8 cellular contexts compared by ENCODE assay signal in genomic region chr11:100719362-100719761, GRCh38. TPM values are rescaled to one million over a fixed set of nuclear protein-coding genes. Genes with fewer than 3 reads are reported as not detected.
DNase-seq lines count a peak whose midpoint lies in the region; ATAC-seq, FAIRE-seq and TF ChIP-seq lines count a peak whose summit lies in the region.

No MANE protein-coding gene starts in this region.

- no peak for TF ChIP-seq EP300 in HepG2 (IDR thresholded peaks at IDR 0.05; ENCODE audit: low read depth in 2 of 2, low read length in 2 of 2)
- no peak for TF ChIP-seq EP300 in HepG2 (CRISPR knock-in tag; IDR thresholded peaks at IDR 0.05; ENCODE audit: borderline replicate concordance)

- H3K36me3 ChIP-seq in liver (ENCODE audit: control insufficient read depth in 4 of 4, insufficient read depth in 3 of 4, low read depth in 1 of 4, low read length in 3 of 4) (no peaks in the 10 kb centered on the region), HepG2 (replicated peaks in 1 of 2; ENCODE audit: control insufficient read depth in 1 of 2, insufficient read depth in 2 of 2, low read length in 2 of 2) (no peaks in the 10 kb centered on the region)
- no peaks in the 10 kb centered on the region for H3K36me3 ChIP-seq in CD4-positive, alpha-beta memory T cell (ENCODE audit: insufficient read depth, low read length)

- H3K79me2 ChIP-seq in HepG2 (ENCODE audit: insufficient read depth, low read length): no peaks in the 10 kb centered on the region

- POLR2A ChIA-PET in HepG2 (lab: Yijun Ruan, JAX): interaction anchor here (0.6 kb wide), 1 partner anchor 13 kb away, joined by 3 read pairs; no protein-coding TSS in a partner anchor
- POLR2A ChIA-PET in CD4-positive, alpha-beta memory T cell (lab: Charles Lee; ENCODE audit: partially characterized antibody): no interaction called here

- H3K4me3 Mint-ChIP-seq in CD4-positive, alpha-beta memory T cell: no peak overlapping the region

- H2AFZ ChIP-seq in HepG2 (ENCODE audit: low read length): no peak overlapping the region

- in situ Hi-C loops in HepG2 (cut with HindIII; ENCODE audit: extremely low pct_ligation_motif_present, low pct_unique_long_range_greater_than_20kb): no loop called here

- H3K4me3 ChIP-seq in liver (ENCODE audit: low read depth in 1 of 3, low read length in 3 of 3) (peak overlapping the region in 1 of 3 donors; percentile 10), HepG2 (replicated peaks in 1 of 3; ENCODE audit: insufficient read depth in 1 of 3, low read depth in 2 of 3, low read length in 3 of 3) (no peak overlapping the region)
- H3K4me3 ChIP-seq in CD4-positive, alpha-beta memory T cell (ENCODE audit: low read length in 2 of 2): no peak overlapping the region

- H4K20me1 ChIP-seq in HepG2 (ENCODE audit: insufficient read depth, low read length): no peaks in the 10 kb centered on the region

- H3K27me3 Mint-ChIP-seq in CD4-positive, alpha-beta memory T cell: no peaks in the 10 kb centered on the region

- TF ChIP-seq CTCF in liver (IDR thresholded peaks at IDR 0.05; ENCODE audit: low read depth, low read length, missing input control) (no peak), HepG2 (CRISPR knock-in tag; IDR thresholded peaks at IDR 0.05) (no peak)

- TF ChIP-seq RAD21 in liver (IDR thresholded peaks at IDR 0.05) (no peak), HepG2 (CRISPR knock-in tag; IDR thresholded peaks at IDR 0.05) (no peak)

- intact Hi-C loops in HepG2 (cut with micrococcal nuclease; ENCODE audit: unreplicated experiment): no loop called here
- intact Hi-C loops in CD4-positive, alpha-beta memory T cell (cut with micrococcal nuclease): no loop called here

- TF ChIP-seq POLR2A in HepG2 (IDR thresholded peaks at IDR 0.05; ENCODE audit: insufficient read depth in 1 of 2, low read depth in 2 of 2, low read length in 2 of 2): no peak

- CTCF ChIA-PET in HepG2 (lab: Yijun Ruan, JAX; ENCODE audit: low intra/inter-chr PET ratio, low total read pairs): no interaction called here
- CTCF ChIA-PET in CD4-positive, alpha-beta memory T cell (lab: Charles Lee; ENCODE audit: partially characterized antibody): no interaction called here

- FAIRE-seq in HepG2 (lab: Jason Lieb, UNC): no peak

- H3K27me3 ChIP-seq in liver (ENCODE audit: control insufficient read depth in 4 of 4, insufficient read depth in 4 of 4, low read length in 3 of 4) (no peaks in the 10 kb centered on the region), HepG2 (ENCODE audit: control insufficient read depth in 1 of 2, insufficient read depth in 2 of 2, low read length in 2 of 2) (no peaks in the 10 kb centered on the region)
- no peaks in the 10 kb centered on the region for H3K27me3 ChIP-seq in CD4-positive, alpha-beta memory T cell (ENCODE audit: insufficient read depth, low read length)

- no TSS peak for BruUV-seq in HepG2 (replicated peaks; lab: Mats Ljungman, UMichigan)

- 15% methylated on average over 2 of the region's 2 CpGs for WGBS in liver
- WGBS in HepG2 (ENCODE audit: low lambda C conversion rate): 57% methylated on average over 2 of the region's 2 CpGs

- ATAC-seq in HepG2 (no peak), left lobe of liver (peak; percentile 44), SK-N-SH treated with all-trans-retinoic acid at 6 μM for 48 hours (no peak)

- no peak overlapping the region for H3K27ac Mint-ChIP-seq in CD4-positive, alpha-beta memory T cell

- peak overlapping the region; percentile 68 to 87 for H3K27ac ChIP-seq in liver (ENCODE audit: low read depth in 1 of 2, low read length in 2 of 2)
- no peak overlapping the region for H3K27ac ChIP-seq in HepG2 (ENCODE audit: extremely low read length, insufficient read depth, low read length)
- H3K27ac ChIP-seq in CD4-positive, alpha-beta memory T cell (ENCODE audit: low read depth, low read length): no peak overlapping the region

- DNase-seq in HepG2 (ENCODE audit: low spot score) (no peak), cerebellar cortex (ENCODE audit: low spot score) (peak; percentile 68), left lobe of liver (ENCODE audit: low spot score) (no peak), MV-4-11 (lab: John Stamatoyannopoulos, UW) (no peak)
- DNase-seq in CD4-positive, alpha-beta memory T cell: no peak
- DNase-seq in NK-92 treated with Interleukin-12 subunit alpha and Interleukin-12 subunit beta, amount 100 ng/mL, for 24 hours (lab: John Stamatoyannopoulos, UW): no peak

- H3K4me1 Mint-ChIP-seq in CD4-positive, alpha-beta memory T cell: no peaks in the 10 kb centered on the region

- H3K4me2 ChIP-seq in HepG2 (ENCODE audit: low read depth, low read length): no peak overlapping the region

- H3K9me3 ChIP-seq in liver (ENCODE audit: control insufficient read depth in 4 of 4, low read length in 3 of 4) (no peaks in the 10 kb centered on the region), HepG2 (ENCODE audit: low read length) (no peaks in the 10 kb centered on the region)
- H3K9me3 ChIP-seq in CD4-positive, alpha-beta memory T cell (ENCODE audit: control insufficient read depth in 1 of 2, low read length in 2 of 2): no peaks in the 10 kb centered on the region

- H3K36me3 Mint-ChIP-seq in CD4-positive, alpha-beta memory T cell: no peaks in the 10 kb centered on the region

- H3K4me1 ChIP-seq in liver (ENCODE audit: control insufficient read depth in 4 of 4, insufficient read depth in 4 of 4, low read length in 3 of 4): peaks cover 4 to 18% (median 14%) of the 10 kb centered on the region in 4 donors
- H3K4me1 ChIP-seq in HepG2 (ENCODE audit: insufficient read depth, low read length): no peaks in the 10 kb centered on the region
- H3K4me1 ChIP-seq in CD4-positive, alpha-beta memory T cell (ENCODE audit: insufficient read depth, low read length): no peaks in the 10 kb centered on the region

- peaks cover 0 to 11% (median 1%) of the 10 kb centered on the region in 8 donors for H3K9me3 Mint-ChIP-seq in CD4-positive, alpha-beta memory T cell

- H3K9ac ChIP-seq in liver (ENCODE audit: low read depth in 1 of 2, low read length in 2 of 2): peak overlapping the region in 1 of 2 donors; percentile 21
- no peak overlapping the region for H3K9ac ChIP-seq in HepG2 (ENCODE audit: insufficient read depth, low read depth, low read length)

TF ChIP-seq in liver, 16 proteins besides CTCF, POLR2A, EP300 and RAD21:
- TF ChIP-seq FOXA2 (IDR thresholded peaks at IDR 0.05): no peak
- TF ChIP-seq EGR1 (IDR thresholded peaks at IDR 0.05; ENCODE audit: low read depth in 2 of 2): no peak
- no peak for TF ChIP-seq RXRA (IDR thresholded peaks at IDR 0.05)
- no peak for TF ChIP-seq HNF4G (IDR thresholded peaks at IDR 0.05)
- no peak for TF ChIP-seq FOXA1 (IDR thresholded peaks at IDR 0.05)
- TF ChIP-seq NR2F2 (IDR thresholded peaks at IDR 0.05): no peak
- TF ChIP-seq SP1 (IDR thresholded peaks at IDR 0.05): no peak

TF ChIP-seq in HepG2, 621 proteins besides CTCF, POLR2A, EP300 and RAD21 (continues in another document):
- no peak for TF ChIP-seq MXD3 (CRISPR knock-in tag; IDR thresholded peaks at IDR 0.05)
- TF ChIP-seq DNMT3B (CRISPR knock-in tag; conservative IDR thresholded peaks at IDR 0.05): no peak
- no peak for TF ChIP-seq ZC3H13 (CRISPR knock-in tag; IDR thresholded peaks at IDR 0.05)
- TF ChIP-seq RAD51 (IDR thresholded peaks at IDR 0.05; ENCODE audit: borderline replicate concordance): no peak
- TF ChIP-seq RFX3 (CRISPR knock-in tag; IDR thresholded peaks at IDR 0.05): no peak

TF ChIP-seq in SK-N-SH treated with all-trans-retinoic acid at 6 μM for 48 hours, 23 proteins besides CTCF, POLR2A, EP300 and RAD21 (continues in another document):
- TF ChIP-seq ZFP3 (CRISPR knock-in tag; IDR thresholded peaks at IDR 0.05): no peak

RNA-seq across cellular contexts. Expression of gene ARHGAP42, which starts 32.3 kb away (rescaled TPM):
- total RNA-seq in liver: 10 to 100 TPM; 16.6 to 17.2 TPM
- polyA plus RNA-seq in liver: 1 to 10 TPM; 3.8 to 7.3 TPM
- total RNA-seq in HepG2 (2016; rRNA removed; fragmentation: Illumina TruSeq; extraction: Trizol): 4.3 and 4.8 TPM in 2 replicates
- 1.1 and 1.9 TPM in 2 replicates for total RNA-seq in HepG2 (2016; cell fraction: cytosol; rRNA removed; fragmentation: Illumina TruSeq; extraction: Trizol; ENCODE audit: low read depth)
- 4.6 and 5.0 TPM in 2 replicates for total RNA-seq in HepG2 (2016; cell fraction: insoluble cytoplasmic fraction; rRNA removed; fragmentation: Illumina TruSeq; extraction: Trizol)
- 2.0 and 2.2 TPM in 2 replicates for total RNA-seq in HepG2 (2016; cell fraction: membrane; rRNA removed; fragmentation: Illumina TruSeq; extraction: Trizol)
- total RNA-seq in HepG2 (2016; cell fraction: nucleus; rRNA removed; fragmentation: Illumina TruSeq; extraction: Trizol): 5.8 and 7.5 TPM in 2 replicates
- polyA plus RNA-seq in HepG2 (2011; rRNA removed): 2.5 and 2.7 TPM in 2 replicates
- 1.1 and 2.3 TPM in 2 replicates for polyA plus RNA-seq in HepG2 (2011; cell fraction: cytosol; rRNA removed)
- 2.3 and 2.4 TPM in 2 replicates for polyA plus RNA-seq in HepG2 (2011; cell fraction: nucleus; rRNA removed)
- polyA plus RNA-seq in HepG2 (2012): 1.4 and 2.0 TPM in 2 replicates
- polyA plus RNA-seq in HepG2 (2016; cell fraction: cytosol; fragmentation: Illumina TruSeq; extraction: Trizol; ENCODE audit: low read depth): 0.18 and 0.35 TPM in 2 replicates
- 3.1 and 3.6 TPM in 2 replicates for polyA plus RNA-seq in HepG2 (2016; cell fraction: insoluble cytoplasmic fraction; fragmentation: Illumina TruSeq; extraction: Trizol; ENCODE audit: low read depth)
- polyA plus RNA-seq in HepG2 (2016; cell fraction: membrane; fragmentation: Illumina TruSeq; extraction: Trizol; ENCODE audit: low read depth): 0.64 and 0.72 TPM in 2 replicates
- 3.7 and 4.6 TPM in 2 replicates for polyA plus RNA-seq in HepG2 (2016; cell fraction: nucleus; fragmentation: Illumina TruSeq; extraction: Trizol; ENCODE audit: insufficient read depth, low read depth)
- 1.2 and 6.8 TPM in 2 replicates for polyA minus RNA-seq in HepG2 (2011; rRNA and poly(A)+ RNA removed; ENCODE audit: low replicate concordance)
- polyA minus RNA-seq in HepG2 (2011; cell fraction: cytosol; rRNA and poly(A)+ RNA removed): 2.6 and 4.1 TPM in 2 replicates
- polyA minus RNA-seq in HepG2 (2011; cell fraction: nucleus; rRNA and poly(A)+ RNA removed): 8.9 and 13.4 TPM in 2 replicates
- 11.2 TPM for total RNA-seq in left lobe of liver
- not detected for total RNA-seq in CD4-positive, alpha-beta memory T cell
- not detected for polyA plus RNA-seq in CD4-positive, alpha-beta memory T cell

Comparison
In these comparisons a context has a peak if more than half of its experiments do, and no peak if none do; other contexts are left out.
1. H3K27ac ChIP-seq: peak in liver (2 of 2); none in HepG2 (single experiment) and CD4-positive, alpha-beta memory T cell (single experiment).